In the genomic region with DNA sequence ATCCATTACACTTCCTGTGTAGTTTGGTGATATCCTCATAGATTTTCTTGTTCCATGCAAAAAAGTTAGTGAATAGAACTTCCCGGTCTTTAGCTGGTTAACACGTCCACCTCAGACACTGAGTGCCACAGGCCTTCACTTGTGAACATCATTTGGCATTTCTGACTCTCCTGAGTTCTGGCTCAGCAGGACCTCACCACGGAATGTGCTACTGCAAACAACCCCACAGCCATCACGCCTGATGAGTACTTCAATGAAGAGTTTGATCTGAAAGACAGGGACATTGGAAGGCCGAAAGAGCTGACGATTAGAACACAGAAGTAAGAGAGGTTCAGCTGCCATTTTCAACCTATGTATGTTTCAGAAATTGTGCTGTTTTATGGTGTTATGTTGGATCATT, we compare ENCODE assay signal across 18 cellular contexts. TPM values are rescaled to one million over a fixed set of nuclear protein-coding genes. Genes with fewer than 3 reads are reported as not detected.
DNase-seq lines count a peak whose midpoint lies in the region; ATAC-seq and TF ChIP-seq lines count a peak whose summit lies in the region.
"Had no signal": no experiment of that assay in that cellular context is flagged by ENCODE, and none has a peak within 500 bp of the region (broad histone marks: within the 10 kb centered on the region; RNA-seq: fewer than 3 reads in every experiment).

No MANE protein-coding gene starts in this region.

- H3K4me1 Mint-ChIP-seq in activated naive CD8-positive, alpha-beta T cell (ENCODE audit: low read depth), result peaks cover 7% of the 10 kb centered on the region
- H3K4me1 Mint-ChIP-seq in activated naive CD8-positive, alpha-beta T cell treated with anti-CD3 and anti-CD28 coated beads, Interleukin-2, amount 50 U/mL, for 24 hours, result peaks cover 5% of the 10 kb centered on the region
- peaks cover 11% of the 10 kb centered on the region for H3K4me1 Mint-ChIP-seq in activated T-helper 2 cell treated with anti-CD3 and anti-CD28 coated beads, Interferon-gamma antibody, Interleukin-2, Interleukin-4, amounts not matched to agents 10 μg/mL and 5 μg/mL and 100 μg/mL, durations not matched to agents 14 hours and 24 hours and 36 hours (ENCODE audit: low read depth)
- peaks cover 16% of the 10 kb centered on the region for H3K4me1 Mint-ChIP-seq in glutamatergic neuron (ENCODE audit: low read depth, unreplicated experiment)

- H3K27ac Mint-ChIP-seq in activated naive CD8-positive, alpha-beta T cell, result peak overlapping the region; percentile 35
- H3K27ac Mint-ChIP-seq in activated naive CD8-positive, alpha-beta T cell treated with anti-CD3 and anti-CD28 coated beads, Interleukin-2, amount 50 U/mL, for 24 hours, result no peak overlapping the region
- H3K27ac Mint-ChIP-seq in activated T-helper 2 cell treated with anti-CD3 and anti-CD28 coated beads, Interferon-gamma antibody, Interleukin-2, Interleukin-4, amounts not matched to agents 10 μg/mL and 5 μg/mL and 100 μg/mL, durations not matched to agents 14 hours and 24 hours and 36 hours, result peak overlapping the region; percentile 11
- H3K27ac Mint-ChIP-seq in glutamatergic neuron (ENCODE audit: unreplicated experiment), result peak overlapping the region; percentile 23

- no peaks in the 10 kb centered on the region for H3K9me3 Mint-ChIP-seq in activated naive CD8-positive, alpha-beta T cell (ENCODE audit: low read depth)
- no peaks in the 10 kb centered on the region for H3K9me3 Mint-ChIP-seq in activated naive CD8-positive, alpha-beta T cell treated with anti-CD3 and anti-CD28 coated beads, Interleukin-2, amount 50 U/mL, for 24 hours
- H3K9me3 Mint-ChIP-seq in activated T-helper 2 cell treated with anti-CD3 and anti-CD28 coated beads, Interferon-gamma antibody, Interleukin-2, Interleukin-4, amounts not matched to agents 10 μg/mL and 5 μg/mL and 100 μg/mL, durations not matched to agents 14 hours and 24 hours and 36 hours, result no peaks in the 10 kb centered on the region
- peaks cover 12% of the 10 kb centered on the region for H3K9me3 Mint-ChIP-seq in glutamatergic neuron (ENCODE audit: unreplicated experiment)
- H3K9me3 Mint-ChIP-seq: IgD-negative memory B cell had no signal

- no peak for ATAC-seq in activated naive CD8-positive, alpha-beta T cell treated with anti-CD3 and anti-CD28 coated beads, Interleukin-2, amount 50 U/mL, for 24 hours
- ATAC-seq in HG03457 (IDR thresholded peaks at IDR 0.05; ENCODE audit: unreplicated experiment), result no peak

- intact Hi-C loops in activated T-helper 2 cell treated with anti-CD3 and anti-CD28 coated beads, Interferon-gamma antibody, Interleukin-2, Interleukin-4, amounts not matched to agents 10 μg/mL and 5 μg/mL and 100 μg/mL, durations not matched to agents 14 hours and 24 hours and 36 hours (cut with micrococcal nuclease), result no loop called here

- no peak for TF ChIP-seq CTCF in glutamatergic neuron (IDR thresholded peaks at IDR 0.05; ENCODE audit: partially characterized antibody, unreplicated experiment)

- in situ Hi-C loops in ACHN (cut with HindIII; ENCODE audit: low pct_ligation_motif_present, low pct_unique_long_range_greater_than_20kb, low sequenced_read_pairs), result no loop called here

- no peak overlapping the region for H3K27ac ChIP-seq in substantia nigra (ENCODE audit: low read depth, low read length, poor library complexity, severe bottlenecking)
- H3K27ac ChIP-seq: HL-60, PC-9 had no signal

- no peak overlapping the region for H3K4me3 Mint-ChIP-seq in activated naive CD8-positive, alpha-beta T cell
- H3K4me3 Mint-ChIP-seq in activated naive CD8-positive, alpha-beta T cell treated with anti-CD3 and anti-CD28 coated beads, Interleukin-2, amount 50 U/mL, for 24 hours, result no peak overlapping the region
- H3K4me3 Mint-ChIP-seq in activated T-helper 2 cell treated with anti-CD3 and anti-CD28 coated beads, Interferon-gamma antibody, Interleukin-2, Interleukin-4, amounts not matched to agents 10 μg/mL and 5 μg/mL and 100 μg/mL, durations not matched to agents 14 hours and 24 hours and 36 hours (ENCODE audit: low read depth), result no peak overlapping the region
- H3K4me3 Mint-ChIP-seq in glutamatergic neuron (ENCODE audit: unreplicated experiment), result no peak overlapping the region
- H3K4me3 Mint-ChIP-seq: IgD-negative memory B cell had no signal

- peaks cover 4% of the 10 kb centered on the region for H3K36me3 Mint-ChIP-seq in activated naive CD8-positive, alpha-beta T cell
- H3K36me3 Mint-ChIP-seq in activated naive CD8-positive, alpha-beta T cell treated with anti-CD3 and anti-CD28 coated beads, Interleukin-2, amount 50 U/mL, for 24 hours (ENCODE audit: low read depth), result peaks cover 38% of the 10 kb centered on the region
- H3K36me3 Mint-ChIP-seq in activated T-helper 2 cell treated with anti-CD3 and anti-CD28 coated beads, Interferon-gamma antibody, Interleukin-2, Interleukin-4, amounts not matched to agents 10 μg/mL and 5 μg/mL and 100 μg/mL, durations not matched to agents 14 hours and 24 hours and 36 hours (ENCODE audit: low read depth), result peaks cover 65% of the 10 kb centered on the region
- H3K36me3 Mint-ChIP-seq in glutamatergic neuron (ENCODE audit: unreplicated experiment), result peaks cover 8% of the 10 kb centered on the region

- H3K27me3 Mint-ChIP-seq in activated naive CD8-positive, alpha-beta T cell, result no peaks in the 10 kb centered on the region
- H3K27me3 Mint-ChIP-seq in activated naive CD8-positive, alpha-beta T cell treated with anti-CD3 and anti-CD28 coated beads, Interleukin-2, amount 50 U/mL, for 24 hours, result no peaks in the 10 kb centered on the region
- no peaks in the 10 kb centered on the region for H3K27me3 Mint-ChIP-seq in activated T-helper 2 cell treated with anti-CD3 and anti-CD28 coated beads, Interferon-gamma antibody, Interleukin-2, Interleukin-4, amounts not matched to agents 10 μg/mL and 5 μg/mL and 100 μg/mL, durations not matched to agents 14 hours and 24 hours and 36 hours (ENCODE audit: low read depth)
- H3K27me3 Mint-ChIP-seq in glutamatergic neuron (ENCODE audit: unreplicated experiment), result peaks cover 11% of the 10 kb centered on the region
- H3K27me3 Mint-ChIP-seq: IgD-negative memory B cell had no signal

- no peak for DNase-seq in activated naive CD8-positive, alpha-beta T cell treated with anti-CD3 and anti-CD28 coated beads, Interleukin-2, amount 50 U/mL, for 24 hours
- DNase-seq in activated T-helper 2 cell treated with anti-CD3 and anti-CD28 coated beads, Interferon-gamma antibody, Interleukin-2, Interleukin-4, amounts not matched to agents 10 μg/mL and 5 μg/mL and 100 μg/mL, durations not matched to agents 14 hours and 24 hours and 36 hours (ENCODE audit: low spot score), result no peak
- DNase-seq in glutamatergic neuron (no peak), ACHN (no peak), substantia nigra (lab: John Stamatoyannopoulos, UW) (no peak), DMS53 (lab: John Stamatoyannopoulos, UW) (no peak)
- DNase-seq: C1 segment of cervical spinal cord, DMS79 treated with DMSO at 0.1 percent for 48 hours, Karpas-422, NCI-H1436, NCI-H1930, NCI-H2171, NCI-H526, PC-9 had no signal

RNA-seq across cellular contexts. Expression of gene C12orf76, which starts 20.0 kb away (rescaled TPM):
- total RNA-seq in activated T-helper 2 cell treated with anti-CD3 and anti-CD28 coated beads, Interferon-gamma antibody, Interleukin-2, Interleukin-4, amounts not matched to agents 10 μg/mL and 5 μg/mL and 100 μg/mL, durations not matched to agents 14 hours and 24 hours and 36 hours, result 24.8 and 25.2 TPM in 2 replicates
- total RNA-seq in glutamatergic neuron (ENCODE audit: unreplicated experiment), result 43.3 TPM

RNA-seq across cellular contexts. Expression of gene ANKRD13A, which starts 29.1 kb away (rescaled TPM):
- 53.3 and 59.9 TPM in 2 replicates for total RNA-seq in activated T-helper 2 cell treated with anti-CD3 and anti-CD28 coated beads, Interferon-gamma antibody, Interleukin-2, Interleukin-4, amounts not matched to agents 10 μg/mL and 5 μg/mL and 100 μg/mL, durations not matched to agents 14 hours and 24 hours and 36 hours
- total RNA-seq in glutamatergic neuron (ENCODE audit: unreplicated experiment), result 139 TPM

RNA-seq across cellular contexts. Expression of gene GIT2, which starts 32.2 kb away (rescaled TPM):
- total RNA-seq in activated T-helper 2 cell treated with anti-CD3 and anti-CD28 coated beads, Interferon-gamma antibody, Interleukin-2, Interleukin-4, amounts not matched to agents 10 μg/mL and 5 μg/mL and 100 μg/mL, durations not matched to agents 14 hours and 24 hours and 36 hours, result 71.1 and 72.3 TPM in 2 replicates
- total RNA-seq in glutamatergic neuron (ENCODE audit: unreplicated experiment), result 54.9 TPM
